Comparison of ENCODE assay signal across 1 cellular context in genomic region chr12:121986494-121987245, GRCh38.
TF ChIP-seq lines count a peak whose summit lies in the region.

No MANE protein-coding gene starts in this region.

TF ChIP-seq in HepG2, 621 proteins besides CTCF, POLR2A, EP300 and RAD21:
- TF ChIP-seq ZNF770 (CRISPR knock-in tag; IDR thresholded peaks at IDR 0.05) (peak; percentile 84), ZNF121 (CRISPR knock-in tag; IDR thresholded peaks at IDR 0.05) (peak; percentile 59; the same call in 1 of the 2 replicates), ZNF335 (CRISPR knock-in tag; IDR thresholded peaks at IDR 0.05) (no peak), NR2F6 (IDR thresholded peaks at IDR 0.05) (no peak), NR2F6 (CRISPR knock-in tag; IDR thresholded peaks at IDR 0.05) (peak; percentile 31; the same call in 1 of the 2 replicates)
